ENCODE assay signal across 21 cellular contexts in genomic region chr13:87331178-87331577, GRCh38.
A peak's percentile ranks its signal among the peaks of the same experiment; 100 is the strongest.
DNase-seq lines count a peak whose midpoint lies in the region; ATAC-seq and TF ChIP-seq lines count a peak whose summit lies in the region.
"Had no signal": no experiment of that assay in that cellular context is flagged by ENCODE, and none has a peak within 500 bp of the region (broad histone marks: within the 10 kb centered on the region; RNA-seq: fewer than 3 reads in every experiment).

No MANE protein-coding gene starts in this region.

- no peak for TF ChIP-seq CTCF in AG10803 (conservative IDR thresholded peaks at IDR 0.05; ENCODE audit: low read length)
- no peak for TF ChIP-seq CTCF in left lung (IDR thresholded peaks at IDR 0.05)

- H3K27me3 ChIP-seq in left lung (no peaks in the 10 kb centered on the region), aorta (ENCODE audit: control insufficient read depth in 1 of 2, insufficient read depth in 2 of 2, low read length in 1 of 2) (no peaks in the 10 kb centered on the region)
- H3K27me3 ChIP-seq: upper lobe of left lung had no signal

- 53 to 56% methylated on average over 3 of the region's 3 CpGs for WGBS in aorta, 2 donors

- H3K36me3 ChIP-seq in left lung (no peaks in the 10 kb centered on the region), aorta (ENCODE audit: control insufficient read depth in 1 of 2, insufficient read depth in 2 of 2, low read length in 1 of 2) (no peaks in the 10 kb centered on the region)
- H3K36me3 ChIP-seq: upper lobe of left lung had no signal

- H3K27ac ChIP-seq in epithelial cell of prostate (peak overlapping the region; percentile 79), left lung (no peak overlapping the region), aorta (ENCODE audit: low read depth in 1 of 2, low read length in 2 of 2) (no peak overlapping the region)
- H3K27ac ChIP-seq: upper lobe of left lung had no signal

- DNase-seq in AG10803 (ENCODE audit: low read depth) (peak; percentile 0), NCI-H69 (lab: John Stamatoyannopoulos, UW) (peak; percentile 30), epithelial cell of prostate (ENCODE audit: low read depth, low spot score) (peak; percentile 94), left lung (no peak), DMS153 (lab: John Stamatoyannopoulos, UW) (no peak), SHP77 treated with DMSO at 0.1 percent for 48 hours (lab: John Stamatoyannopoulos, UW) (no peak), HuH-7 (ENCODE audit: low spot score) (no peak), aorta (no peak)
- DNase-seq: activated CD4-positive, CD25-positive, alpha-beta regulatory T cell treated with anti-CD3 and anti-CD28 coated beads, Interleukin-2, amount 50 U/mL, for 72 hours; activated CD8-positive, alpha-beta memory T cell treated with anti-CD3 and anti-CD28 coated beads, Interleukin-2, amount 50 U/mL, for 48 hours; activated naive CD4-positive, alpha-beta T cell treated with anti-CD3 and anti-CD28 coated beads for 36 hours; CD8-positive, alpha-beta memory T cell; effector memory CD4-positive, alpha-beta T cell; NCI-H1105 treated with DMSO at 0.1 percent for 48 hours; NK-92 treated with Interleukin-12 subunit alpha and Interleukin-12 subunit beta, amount 100 ng/mL, for 24 hours; SIG-M5; small intestine had no signal

- intact Hi-C loops in left lung (cut with DNase I) (no loop called here), aorta (cut with DNase I) (no loop called here)

- H3K4me3 ChIP-seq in AG10803 (ENCODE audit: low read length) (no peak overlapping the region), left lung (no peak overlapping the region), aorta (ENCODE audit: low read length in 2 of 2) (no peak overlapping the region)
- H3K4me3 ChIP-seq: GM12878, upper lobe of left lung had no signal

- H3K9me3 ChIP-seq in left lung, result peaks cover 0 to 17% of the 10 kb centered on the region in 2 donors
- peaks cover 2% of the 10 kb centered on the region for H3K9me3 ChIP-seq in aorta (ENCODE audit: control insufficient read depth, low read length)

- peak; percentile 13 for ATAC-seq in left lung
- ATAC-seq in aorta (ENCODE audit: low FRiP score), result no peak
- ATAC-seq: GM12878; HCT116; stimulated activated memory B cell treated with anti-CD40 and anti-IgM and Interleukin-4, amounts not matched to agents 10 μg/mL and 1 μg/mL and 100 μg/mL, for 72 hours had no signal

- no peaks in the 10 kb centered on the region for H3K4me1 ChIP-seq in left lung
- H3K4me1 ChIP-seq in aorta (ENCODE audit: control insufficient read depth in 1 of 2, insufficient read depth in 2 of 2, low read length in 2 of 2), result no peaks in the 10 kb centered on the region
- H3K4me1 ChIP-seq: upper lobe of left lung had no signal

Comparison
In these comparisons a context has a peak if more than half of its experiments do, and no peak if none do; other contexts are left out.
1. DNase-seq: peak in AG10803 (single experiment), NCI-H69 (single experiment) and epithelial cell of prostate (single experiment); none in left lung (0 of 2), DMS153 (single experiment), SHP77 treated with DMSO at 0.1 percent for 48 hours (single experiment), HuH-7 (single experiment) and aorta (0 of 2).